In genomic region chr12:39831587-39832315, GRCh38 we compare ENCODE assay signal across 1 cellular context.
TF ChIP-seq lines count a peak whose summit lies in the region.

No MANE protein-coding gene starts in this region.

TF ChIP-seq in GM12878, 131 proteins besides CTCF, POLR2A, EP300 and RAD21 (continued from another document):
- TF ChIP-seq, protein P1, sequence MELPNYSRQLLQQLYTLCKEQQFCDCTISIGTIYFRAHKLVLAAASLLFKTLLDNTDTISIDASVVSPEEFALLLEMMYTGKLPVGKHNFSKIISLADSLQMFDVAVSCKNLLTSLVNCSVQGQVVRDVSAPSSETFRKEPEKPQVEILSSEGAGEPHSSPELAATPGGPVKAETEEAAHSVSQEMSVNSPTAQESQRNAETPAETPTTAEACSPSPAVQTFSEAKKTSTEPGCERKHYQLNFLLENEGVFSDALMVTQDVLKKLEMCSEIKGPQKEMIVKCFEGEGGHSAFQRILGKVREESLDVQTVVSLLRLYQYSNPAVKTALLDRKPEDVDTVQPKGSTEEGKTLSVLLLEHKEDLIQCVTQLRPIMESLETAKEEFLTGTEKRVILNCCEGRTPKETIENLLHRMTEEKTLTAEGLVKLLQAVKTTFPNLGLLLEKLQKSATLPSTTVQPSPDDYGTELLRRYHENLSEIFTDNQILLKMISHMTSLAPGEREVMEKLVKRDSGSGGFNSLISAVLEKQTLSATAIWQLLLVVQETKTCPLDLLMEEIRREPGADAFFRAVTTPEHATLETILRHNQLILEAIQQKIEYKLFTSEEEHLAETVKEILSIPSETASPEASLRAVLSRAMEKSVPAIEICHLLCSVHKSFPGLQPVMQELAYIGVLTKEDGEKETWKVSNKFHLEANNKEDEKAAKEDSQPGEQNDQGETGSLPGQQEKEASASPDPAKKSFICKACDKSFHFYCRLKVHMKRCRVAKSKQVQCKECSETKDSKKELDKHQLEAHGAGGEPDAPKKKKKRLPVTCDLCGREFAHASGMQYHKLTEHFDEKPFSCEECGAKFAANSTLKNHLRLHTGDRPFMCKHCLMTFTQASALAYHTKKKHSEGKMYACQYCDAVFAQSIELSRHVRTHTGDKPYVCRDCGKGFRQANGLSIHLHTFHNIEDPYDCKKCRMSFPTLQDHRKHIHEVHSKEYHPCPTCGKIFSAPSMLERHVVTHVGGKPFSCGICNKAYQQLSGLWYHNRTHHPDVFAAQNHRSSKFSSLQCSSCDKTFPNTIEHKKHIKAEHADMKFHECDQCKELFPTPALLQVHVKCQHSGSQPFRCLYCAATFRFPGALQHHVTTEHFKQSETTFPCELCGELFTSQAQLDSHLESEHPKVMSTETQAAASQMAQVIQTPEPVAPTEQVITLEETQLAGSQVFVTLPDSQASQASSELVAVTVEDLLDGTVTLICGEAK (IDR thresholded peaks at IDR 0.05; ENCODE audit: borderline replicate concordance), result no peak
- no peak for TF ChIP-seq NBN (IDR thresholded peaks at IDR 0.05)
TF ChIP-seq in GM12878: peak in this region for 0.
